In genomic region chr5:180977852-180978251, GRCh38 we compare ENCODE assay signal across 26 cellular contexts. TPM values are rescaled to one million over a fixed set of nuclear protein-coding genes. Genes with fewer than 3 reads are reported as not detected.
"Had no signal": no experiment of that assay in that cellular context is flagged by ENCODE, and none has a peak within 500 bp of the region (broad histone marks: within the 10 kb centered on the region; RNA-seq: fewer than 3 reads in every experiment).

No MANE protein-coding gene starts in this region.

- DNase-seq: activated CD4-positive, alpha-beta T cell treated with anti-CD3 and anti-CD28 coated beads for 4 hours; activated CD4-positive, alpha-beta T cell treated with anti-CD3 and anti-CD28 coated beads, Interleukin-2, amount 50 U/mL, for 4 hours; activated naive CD4-positive, alpha-beta T cell; activated T-cell treated with anti-CD3 and anti-CD28 coated beads for 4 hours; activated T-cell treated with anti-CD3 and anti-CD28 coated beads, Interleukin-2, amount 50 U/mL, for 72 hours; dermis blood vessel endothelial cell; effector CD4-positive, alpha-beta T cell; foreskin keratinocyte; islet precursor cell; mammary epithelial cell; naive B cell; nucleus accumbens; pancreas; retina; stimulated activated CD4-positive, alpha-beta T cell treated with anti-CD3 and anti-CD28 coated beads, Interleukin-4, amount 100 ng/mL, for 4 hours; stimulated activated CD8-positive, alpha-beta memory T cell treated with anti-CD3 and anti-CD28 coated beads, Interleukin-4, amount 100 ng/mL, for 48 hours; stimulated activated naive B cell treated with anti-CD40 and anti-IgM and Interleukin-4, amounts not matched to agents 10 μg/mL and 1 μg/mL and 100 μg/mL, for 72 hours; T-helper 2 cell; transverse colon had no signal

- H3K27ac ChIP-seq: esophagus muscularis mucosa, foreskin keratinocyte, pancreas, prostate gland, skin epidermis had no signal

- H3K27me3 ChIP-seq: esophagus muscularis mucosa, foreskin keratinocyte, pancreas, transverse colon had no signal

- ATAC-seq: activated naive CD4-positive, alpha-beta T cell treated with anti-CD3 and anti-CD28 coated beads, Interleukin-2, amount 50 U/mL, for 72 hours; activated T-cell treated with anti-CD3 and anti-CD28 coated beads, Interleukin-2, amount 50 U/mL, for 72 hours; foreskin keratinocyte; sciatic nerve; stimulated activated naive B cell treated with anti-CD40 and anti-IgM and Interleukin-4, amounts not matched to agents 10 μg/mL and 1 μg/mL and 100 μg/mL, for 72 hours had no signal

- H3K4me3 ChIP-seq: esophagus muscularis mucosa, pancreas, prostate gland, skin epidermis, transverse colon had no signal

- H3K9me3 ChIP-seq: esophagus muscularis mucosa, pancreas, prostate gland, transverse colon had no signal

- H3K4me1 ChIP-seq: esophagus muscularis mucosa, foreskin keratinocyte, pancreas, prostate gland had no signal

- H3K36me3 ChIP-seq: esophagus muscularis mucosa, pancreas, prostate gland, transverse colon had no signal

RNA-seq across cellular contexts. Expression of gene BTNL3, which starts 10.8 kb away (rescaled TPM):
- total RNA-seq: activated naive CD4-positive, alpha-beta T cell treated with anti-CD3 and anti-CD28 coated beads, Interleukin-2, amount 50 U/mL, for 72 hours; dermis blood vessel endothelial cell; foreskin keratinocyte; mammary epithelial cell; neural crest cell; sciatic nerve; temporal lobe had no signal
